In genomic region chr1:197468581-197469175, GRCh38 we compare ENCODE assay signal across 21 cellular contexts.
"Had no signal": no experiment of that assay in that cellular context is flagged by ENCODE, and none has a peak within 500 bp of the region (broad histone marks: within the 10 kb centered on the region; RNA-seq: fewer than 3 reads in every experiment).

No MANE protein-coding gene starts in this region.

- H3K27me3 ChIP-seq: ascending aorta, body of pancreas, SJSA1 had no signal

- H3K9me3 ChIP-seq: ascending aorta, body of pancreas, SJSA1 had no signal

- H3K36me3 ChIP-seq: ascending aorta, SJSA1 had no signal

- H3K36me3 Mint-ChIP-seq: activated naive CD4-positive, alpha-beta T cell treated with anti-CD3 and anti-CD28 coated beads, Interleukin-2, amount 50 U/mL, for 24 hours; T-cell had no signal

- DNase-seq: activated CD4-positive, alpha-beta memory T cell treated with anti-CD3 and anti-CD28 coated beads, Interleukin-2, amount 10 ng/mL, durations not matched to agents 7 days and 5 days; activated CD4-positive, alpha-beta T cell treated with anti-CD3 and anti-CD28 coated beads, Interleukin-2, amount 10 ng/mL, durations not matched to agents 7 days and 5 days; activated CD4-positive, CD25-positive, alpha-beta regulatory T cell; activated T-cell treated with anti-CD3 and anti-CD28 coated beads for 4 hours; body of pancreas; central memory CD4-positive, alpha-beta T cell; MM.1S; NCI-H1105 treated with DMSO at 0.1 percent for 48 hours; NCI-H146; NCI-H187 treated with DMSO at 0.1 percent for 48 hours; NCI-H2081 treated with DMSO at 0.1 percent for 48 hours; NCI-H446; NCI-H524; PC-3; SHP77; T-cell; T-helper 2 cell; T1000 had no signal

- ATAC-seq: body of pancreas, PC-3, T-cell had no signal

- H3K27ac Mint-ChIP-seq: activated CD4-positive, alpha-beta memory T cell treated with anti-CD3 and anti-CD28 coated beads, Interleukin-2, amount 10 ng/mL, durations not matched to agents 7 days and 5 days; activated CD4-positive, alpha-beta T cell treated with anti-CD3 and anti-CD28 coated beads, Interleukin-2, amount 10 ng/mL, durations not matched to agents 7 days and 5 days; activated naive CD4-positive, alpha-beta T cell treated with anti-CD3 and anti-CD28 coated beads, Interleukin-2, amount 50 U/mL, for 24 hours; T-cell had no signal

- H3K4me3 Mint-ChIP-seq: activated CD4-positive, alpha-beta memory T cell treated with anti-CD3 and anti-CD28 coated beads, Interleukin-2, amount 10 ng/mL, durations not matched to agents 7 days and 5 days; activated CD4-positive, alpha-beta T cell treated with anti-CD3 and anti-CD28 coated beads, Interleukin-2, amount 10 ng/mL, durations not matched to agents 7 days and 5 days; activated naive CD4-positive, alpha-beta T cell treated with anti-CD3 and anti-CD28 coated beads, Interleukin-2, amount 50 U/mL, for 24 hours; T-cell had no signal

- H3K27ac ChIP-seq: ascending aorta, body of pancreas, SJSA1 had no signal

- H3K4me3 ChIP-seq: ascending aorta, body of pancreas, SJSA1 had no signal

- H3K4me1 Mint-ChIP-seq: activated CD4-positive, alpha-beta memory T cell treated with anti-CD3 and anti-CD28 coated beads, Interleukin-2, amount 10 ng/mL, durations not matched to agents 7 days and 5 days had no signal

- H3K27me3 Mint-ChIP-seq: activated naive CD4-positive, alpha-beta T cell treated with anti-CD3 and anti-CD28 coated beads, Interleukin-2, amount 50 U/mL, for 24 hours had no signal

- H3K9me3 Mint-ChIP-seq: activated CD4-positive, alpha-beta memory T cell treated with anti-CD3 and anti-CD28 coated beads, Interleukin-2, amount 10 ng/mL, durations not matched to agents 7 days and 5 days; activated CD4-positive, alpha-beta T cell treated with anti-CD3 and anti-CD28 coated beads, Interleukin-2, amount 10 ng/mL, durations not matched to agents 7 days and 5 days; activated naive CD4-positive, alpha-beta T cell treated with anti-CD3 and anti-CD28 coated beads, Interleukin-2, amount 50 U/mL, for 24 hours; T-cell had no signal

- H3K4me1 ChIP-seq: SJSA1 had no signal
